In genomic region chr5:177094224-177095087, GRCh38 we compare ENCODE assay signal across 1 cellular context.
A peak's percentile ranks its signal among the peaks of the same experiment; 100 is the strongest.
TF ChIP-seq lines count a peak whose summit lies in the region.

No MANE protein-coding gene starts in this region.

TF ChIP-seq in HepG2, 621 proteins besides CTCF, POLR2A, EP300 and RAD21 (continued from another document and continues in another):
- TF ChIP-seq ZGPAT (CRISPR knock-in tag; IDR thresholded peaks at IDR 0.05) (peak; percentile 63; the same call in 1 of the 2 replicates), ZNF550 (CRISPR knock-in tag; IDR thresholded peaks at IDR 0.05; ENCODE audit: borderline replicate concordance) (no peak), KDM6A (CRISPR knock-in tag; IDR thresholded peaks at IDR 0.05; ENCODE audit: low read depth) (peak; percentile 64; the same call in 1 of the 2 replicates), RARA (CRISPR knock-in tag; IDR thresholded peaks at IDR 0.05) (peak; percentile 70), YY1 (IDR thresholded peaks at IDR 0.05; ENCODE audit: insufficient read depth, insufficient replicate concordance, low read depth, low read length) (peak; percentile 64), SMAD1 (CRISPR knock-in tag; IDR thresholded peaks at IDR 0.05; ENCODE audit: borderline replicate concordance, low read depth) (0 out of 2 replicates have a peak, but pooled peaks have one; percentile 30), SRSF1 (optimal IDR thresholded peaks at IDR 0.05; ENCODE audit: low read depth, low read length) (peak; percentile 43), NONO (IDR thresholded peaks at IDR 0.05) (no peak), NONO (CRISPR knock-in tag; conservative IDR thresholded peaks at IDR 0.05) (peak; percentile 80), UBTF (CRISPR knock-in tag; IDR thresholded peaks at IDR 0.05) (peak; percentile 84), KDM3A (CRISPR knock-in tag; IDR thresholded peaks at IDR 0.05; ENCODE audit: low read depth) (peak; percentile 58; the same call in 1 of the 2 replicates), CSRNP2 (CRISPR knock-in tag; conservative IDR thresholded peaks at IDR 0.05; ENCODE audit: low read depth) (no peak), MEIS1 (CRISPR knock-in tag; IDR thresholded peaks at IDR 0.05; ENCODE audit: borderline replicate concordance) (peak; percentile 49; the same call in 1 of the 2 replicates), CREM (IDR thresholded peaks at IDR 0.05) (0 out of 2 replicates have a peak, but pooled peaks have one; percentile 38), CREM (CRISPR knock-in tag; IDR thresholded peaks at IDR 0.05) (no peak), AKAP8 (CRISPR knock-in tag; IDR thresholded peaks at IDR 0.05) (0 out of 2 replicates have a peak, but pooled peaks have one; percentile 11), MIER3 (CRISPR knock-in tag; IDR thresholded peaks at IDR 0.05; ENCODE audit: borderline replicate concordance) (peak; percentile 56; the same call in 1 of the 2 replicates), HNF4A (CRISPR knock-in tag; IDR thresholded peaks at IDR 0.05) (peak; percentile 85), ZNF367 (CRISPR knock-in tag; IDR thresholded peaks at IDR 0.05; ENCODE audit: borderline replicate concordance) (no peak), HNRNPL (IDR thresholded peaks at IDR 0.05; ENCODE audit: low read depth, low read length) (0 out of 2 replicates have a peak, but pooled peaks have one; percentile 18), NCOR1 (IDR thresholded peaks at IDR 0.05; ENCODE audit: borderline replicate concordance, low read length) (peak; percentile 33; the same call in 1 of the 2 replicates), MED8 (CRISPR knock-in tag; IDR thresholded peaks at IDR 0.05; ENCODE audit: insufficient replicate concordance) (peak; percentile 60), HNF1B (CRISPR knock-in tag; IDR thresholded peaks at IDR 0.05) (peak; percentile 89), JUNB (CRISPR knock-in tag; IDR thresholded peaks at IDR 0.05; ENCODE audit: borderline replicate concordance) (0 out of 2 replicates have a peak, but pooled peaks have one; percentile 13), DRAP1 (CRISPR knock-in tag; IDR thresholded peaks at IDR 0.05) (peak; percentile 17; the same call in 1 of the 2 replicates), SAP130 (CRISPR knock-in tag; IDR thresholded peaks at IDR 0.05; ENCODE audit: low read depth) (peak; percentile 83), THAP11 (CRISPR knock-in tag; IDR thresholded peaks at IDR 0.05) (peak; percentile 63; the same call in 1 of the 2 replicates), SP5 (CRISPR knock-in tag; IDR thresholded peaks at IDR 0.05; ENCODE audit: borderline replicate concordance, low read depth) (peak; percentile 94), ZMYM3 (CRISPR knock-in tag; IDR thresholded peaks at IDR 0.05) (0 out of 2 replicates have a peak, but pooled peaks have one; percentile 4), POLR2AphosphoS5 (IDR thresholded peaks at IDR 0.05; ENCODE audit: low read depth, low read length) (peak; percentile 49; the same call in 1 of the 2 replicates), ZNF318 (CRISPR knock-in tag; IDR thresholded peaks at IDR 0.05) (0 out of 2 replicates have a peak, but pooled peaks have one; percentile 40), PAXIP1 (CRISPR knock-in tag; conservative IDR thresholded peaks at IDR 0.05) (peak; percentile 90), ELF3 (CRISPR knock-in tag; IDR thresholded peaks at IDR 0.05) (0 out of 2 replicates have a peak, but pooled peaks have one; percentile 35), RXRA (CRISPR knock-in tag; IDR thresholded peaks at IDR 0.05) (peak; percentile 78), ZNF549 (CRISPR knock-in tag; IDR thresholded peaks at IDR 0.05) (no peak), ZNF740 (CRISPR knock-in tag; IDR thresholded peaks at IDR 0.05) (0 out of 2 replicates have a peak, but pooled peaks have one; percentile 4), TGIF2 (CRISPR knock-in tag; IDR thresholded peaks at IDR 0.05) (peak; percentile 75; the same call in 1 of the 2 replicates), HIVEP1 (CRISPR knock-in tag; IDR thresholded peaks at IDR 0.05) (peak; percentile 73; the same call in 1 of the 2 replicates), SALL1 (CRISPR knock-in tag; IDR thresholded peaks at IDR 0.05) (peak; percentile 79), ZNF709 (CRISPR knock-in tag; IDR thresholded peaks at IDR 0.05) (0 out of 2 replicates have a peak, but pooled peaks have one; percentile 56)
